ENCODE assay signal across 22 cellular contexts in the genomic region with DNA sequence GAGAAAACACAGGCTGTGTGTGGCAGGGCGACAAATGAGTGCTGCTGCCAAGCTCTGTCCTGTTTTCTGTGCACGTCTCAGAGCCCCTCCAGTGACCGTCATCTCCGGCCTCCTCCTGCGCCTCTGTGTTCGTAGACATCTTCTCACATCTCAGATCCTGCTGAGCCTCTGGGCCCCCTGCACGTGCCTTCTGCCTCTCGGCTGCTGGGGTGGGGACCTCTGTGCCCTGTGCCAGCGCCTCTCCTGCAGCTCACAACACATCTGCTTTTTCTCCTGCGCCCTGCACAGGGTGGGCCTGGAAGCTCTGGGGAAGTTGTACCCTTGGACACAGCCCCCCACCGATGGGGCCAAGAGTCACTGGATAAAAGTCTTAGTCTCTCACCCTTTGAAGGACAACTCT. TPM values are rescaled to one million over a fixed set of nuclear protein-coding genes. Genes with fewer than 3 reads are reported as not detected.
DNase-seq lines count a peak whose midpoint lies in the region; ATAC-seq and TF ChIP-seq lines count a peak whose summit lies in the region.
"Had no signal": no experiment of that assay in that cellular context is flagged by ENCODE, and none has a peak within 500 bp of the region (broad histone marks: within the 10 kb centered on the region; RNA-seq: fewer than 3 reads in every experiment).

No MANE protein-coding gene starts in this region.

- H3K27ac ChIP-seq in gastroesophageal sphincter: no peak overlapping the region
- H3K27ac ChIP-seq: 22Rv1, BLaER1, C4-2B had no signal

- TF ChIP-seq POLR2A in gastroesophageal sphincter (IDR thresholded peaks at IDR 0.05): no peak

- no peaks in the 10 kb centered on the region for H3K36me3 Mint-ChIP-seq in activated CD4-positive, alpha-beta T cell treated with anti-CD3 and anti-CD28 coated beads, Interleukin-2, amount 10 ng/mL, durations not matched to agents 7 days and 5 days (ENCODE audit: low read depth)
- H3K36me3 Mint-ChIP-seq: CD4-positive, CD25-positive, alpha-beta regulatory T cell; CD8-positive, alpha-beta T cell had no signal

- CTCF ChIA-PET in activated CD4-positive, alpha-beta T cell treated with anti-CD3 and anti-CD28 coated beads, Interleukin-2, amount 10 ng/mL, durations not matched to agents 7 days and 5 days (lab: Charles Lee): no interaction called here

- H3K27me3 ChIP-seq in gastroesophageal sphincter: no peaks in the 10 kb centered on the region

- TF ChIP-seq CTCF in gastroesophageal sphincter (IDR thresholded peaks at IDR 0.05): no peak

- 83% methylated on average over 2 of the region's 11 CpGs; no CpG with 5 or more reads in 1 of the 2 donors for WGBS in gastroesophageal sphincter (ENCODE audit: low coverage in 1 of 2), 2 donors

- H3K4me1 ChIP-seq in gastroesophageal sphincter: no peaks in the 10 kb centered on the region
- H3K4me1 ChIP-seq: Caco-2 had no signal

- no peaks in the 10 kb centered on the region for H3K4me1 Mint-ChIP-seq in activated CD4-positive, alpha-beta T cell treated with anti-CD3 and anti-CD28 coated beads, Interleukin-2, amount 10 ng/mL, durations not matched to agents 7 days and 5 days
- H3K4me1 Mint-ChIP-seq: CD4-positive, CD25-positive, alpha-beta regulatory T cell; GM23338; H9 had no signal

- H3K27me3 Mint-ChIP-seq in activated CD4-positive, alpha-beta T cell treated with anti-CD3 and anti-CD28 coated beads, Interleukin-2, amount 10 ng/mL, durations not matched to agents 7 days and 5 days: no peaks in the 10 kb centered on the region
- H3K27me3 Mint-ChIP-seq: B cell had no signal

- POLR2A ChIA-PET in activated CD4-positive, alpha-beta T cell treated with anti-CD3 and anti-CD28 coated beads, Interleukin-2, amount 10 ng/mL, durations not matched to agents 7 days and 5 days (lab: Charles Lee): interaction anchor here (0.6 kb wide), 1 partner anchor 57 kb away, joined by 4 read pairs; no protein-coding TSS in a partner anchor

- peak overlapping the region; percentile 54 for H3K27ac Mint-ChIP-seq in activated CD4-positive, alpha-beta T cell treated with anti-CD3 and anti-CD28 coated beads, Interleukin-2, amount 10 ng/mL, durations not matched to agents 7 days and 5 days
- H3K27ac Mint-ChIP-seq: B cell; CD4-positive, CD25-positive, alpha-beta regulatory T cell; CD8-positive, alpha-beta T cell; GM23338 had no signal

- DNase-seq in activated CD4-positive, alpha-beta T cell treated with anti-CD3 and anti-CD28 coated beads, Interleukin-2, amount 10 ng/mL, durations not matched to agents 7 days and 5 days: no peak
- no peak for DNase-seq in activated CD4-positive, alpha-beta T cell treated with anti-CD3 and anti-CD28 coated beads for 48 hours
- DNase-seq in islet precursor cell (peak; percentile 50), posterior vena cava (ENCODE audit: low spot score) (peak; percentile 69), cerebellar cortex (ENCODE audit: low spot score) (no peak), cerebellar nuclear complex (lab: John Stamatoyannopoulos, UW) (no peak)
- DNase-seq: Caco-2; CD4-positive, CD25-positive, alpha-beta regulatory T cell; CD8-positive, alpha-beta T cell; DMS153; DND-41; GDM1; H9 had no signal

- H3K4me3 Mint-ChIP-seq in activated CD4-positive, alpha-beta T cell treated with anti-CD3 and anti-CD28 coated beads, Interleukin-2, amount 10 ng/mL, durations not matched to agents 7 days and 5 days: no peak overlapping the region
- H3K4me3 Mint-ChIP-seq: B cell; CD4-positive, CD25-positive, alpha-beta regulatory T cell; CD8-positive, alpha-beta T cell; GM23338; H9 had no signal

- no peaks in the 10 kb centered on the region for H3K9me3 Mint-ChIP-seq in activated CD4-positive, alpha-beta T cell treated with anti-CD3 and anti-CD28 coated beads, Interleukin-2, amount 10 ng/mL, durations not matched to agents 7 days and 5 days
- H3K9me3 Mint-ChIP-seq: CD8-positive, alpha-beta T cell; GM23338 had no signal

- intact Hi-C loops in posterior vena cava (cut with DNase I): no loop called here

- ATAC-seq in gastroesophageal sphincter: no peak
- ATAC-seq: CD8-positive, alpha-beta T cell; GM12878; GM23338; HCT116 had no signal

- H3K9me3 ChIP-seq in gastroesophageal sphincter: no peaks in the 10 kb centered on the region
- H3K9me3 ChIP-seq: Caco-2 had no signal

- H3K4me3 ChIP-seq in gastroesophageal sphincter: no peak overlapping the region
- H3K4me3 ChIP-seq: BLaER1, GM12878, GM23338 had no signal

- H3K36me3 ChIP-seq in gastroesophageal sphincter: no peaks in the 10 kb centered on the region
- H3K36me3 ChIP-seq: BLaER1 had no signal

- no peak for TF ChIP-seq EP300 in gastroesophageal sphincter (IDR thresholded peaks at IDR 0.05)

RNA-seq across cellular contexts. Expression of gene CTAG2, which starts 2.4 kb away (rescaled TPM):
- total RNA-seq in activated CD4-positive, alpha-beta T cell treated with anti-CD3 and anti-CD28 coated beads, Interleukin-2, amount 10 ng/mL, durations not matched to agents 7 days and 5 days: not detected
- total RNA-seq in posterior vena cava (1 to 10 TPM in 1 of 2 donors, not detected in 1; 1.2 TPM), gastroesophageal sphincter (not detected)
- total RNA-seq: B cell; Caco-2; CD4-positive, CD25-positive, alpha-beta regulatory T cell; CD8-positive, alpha-beta T cell; GM12878; H4; H9 had no signal

RNA-seq across cellular contexts. Expression of gene CTAG1B, which starts 36.7 kb away (rescaled TPM):
- not detected for total RNA-seq in activated CD4-positive, alpha-beta T cell treated with anti-CD3 and anti-CD28 coated beads, Interleukin-2, amount 10 ng/mL, durations not matched to agents 7 days and 5 days
- total RNA-seq in posterior vena cava (not detected), gastroesophageal sphincter (not detected)
- total RNA-seq: B cell; Caco-2; CD4-positive, CD25-positive, alpha-beta regulatory T cell; CD8-positive, alpha-beta T cell; GM12878; GM23338; H4; H9 had no signal

Comparison
In these comparisons a context has a peak if more than half of its experiments do, and no peak if none do; other contexts are left out.
1. DNase-seq: peak in islet precursor cell (single experiment) and posterior vena cava (single experiment); none in activated CD4-positive, alpha-beta T cell treated with anti-CD3 and anti-CD28 coated beads, Interleukin-2, amount 10 ng/mL, durations not matched to agents 7 days and 5 days (single experiment), activated CD4-positive, alpha-beta T cell treated with anti-CD3 and anti-CD28 coated beads for 48 hours (single experiment), cerebellar cortex (single experiment) and cerebellar nuclear complex (0 of 2).